ENCODE assay signal across 9 cellular contexts in genomic region chr10:61905446-61905725, GRCh38. TPM values are rescaled to one million over a fixed set of nuclear protein-coding genes. Genes with fewer than 3 reads are reported as not detected.
DNase-seq lines count a peak whose midpoint lies in the region; ATAC-seq and TF ChIP-seq lines count a peak whose summit lies in the region.
"Had no signal": no experiment of that assay in that cellular context is flagged by ENCODE, and none has a peak within 500 bp of the region (broad histone marks: within the 10 kb centered on the region; RNA-seq: fewer than 3 reads in every experiment).

No MANE protein-coding gene starts in this region.

- H3K9ac ChIP-seq in BLaER1 treated with 17β-estradiol and CSF1 and Interleukin-3, amounts not matched to agents 10 nM and 100 nM = peak overlapping the region; percentile 13 to 100 (median 99); a peak in 21 of 22 replicates

- peak overlapping the region; percentile 73 to 98 (median 87); a peak in 17 of 20 replicates for H3K4me3 ChIP-seq in BLaER1 treated with 17β-estradiol and CSF1 and Interleukin-3, amounts not matched to agents 10 nM and 100 nM
- H3K4me3 ChIP-seq in osteoblast (ENCODE audit: insufficient read depth, low read length) = no peak overlapping the region

- peak overlapping the region; percentile 66 to 97 (median 69) for H3K4me3 Mint-ChIP-seq in brain

- no peaks in the 10 kb centered on the region for H3K27me3 ChIP-seq in BLaER1 treated with 17β-estradiol and CSF1 and Interleukin-3, amounts not matched to agents 10 nM and 100 nM
- no peaks in the 10 kb centered on the region for H3K27me3 ChIP-seq in osteoblast (ENCODE audit: insufficient read depth, low read length)

- H3K9me3 Mint-ChIP-seq in brain = peaks cover 0 to 4% (median 0%) of the 10 kb centered on the region in 5 experiments

- H3K36me3 ChIP-seq in BLaER1 treated with 17β-estradiol and CSF1 and Interleukin-3, amounts not matched to agents 10 nM and 100 nM = peaks cover 41 to 52% (median 46%) of the 10 kb centered on the region in 11 experiments
- peaks cover 22% of the 10 kb centered on the region for H3K36me3 ChIP-seq in KOPT-K1 (ENCODE audit: insufficient read depth, low read length)
- H3K36me3 ChIP-seq in osteoblast (ENCODE audit: insufficient read depth, low read length) = peaks cover 7% of the 10 kb centered on the region

- DNase-seq in osteoblast (ENCODE audit: insufficient read length, low spot score, missing footprints) = no peak
- no peak for DNase-seq in activated CD4-positive, CD25-positive, alpha-beta regulatory T cell (lab: John Stamatoyannopoulos, UW)
- DNase-seq in DMS153 treated with DMSO at 0.1 percent for 48 hours (lab: John Stamatoyannopoulos, UW; ENCODE audit: unreplicated experiment) = no peak
- DNase-seq: DMS79 treated with DMSO at 0.1 percent for 48 hours had no signal

- H2AFZ ChIP-seq in osteoblast (ENCODE audit: low read length) = no peak overlapping the region

- peak overlapping the region; percentile 96 to 100 (median 99) for H3K27ac ChIP-seq in BLaER1 treated with 17β-estradiol and CSF1 and Interleukin-3, amounts not matched to agents 10 nM and 100 nM
- peak overlapping the region; percentile 15 for H3K27ac ChIP-seq in KOPT-K1 (ENCODE audit: low read depth, low read length, poor library complexity, severe bottlenecking)
- no peak overlapping the region for H3K27ac ChIP-seq in osteoblast (ENCODE audit: low read depth, low read length)

- peaks cover 34% of the 10 kb centered on the region for H3K4me1 Mint-ChIP-seq in brain

- ATAC-seq in GM21529 (IDR thresholded peaks at IDR 0.05; ENCODE audit: unreplicated experiment) = no peak
- ATAC-seq in GM21360 (IDR thresholded peaks at IDR 0.05; ENCODE audit: unreplicated experiment) = no peak

- H3K4me1 ChIP-seq in BLaER1 treated with 17β-estradiol and CSF1 and Interleukin-3, amounts not matched to agents 10 nM and 100 nM = peaks cover 23 to 57% (median 42%) of the 10 kb centered on the region in 10 experiments
- H3K4me1 ChIP-seq in osteoblast (ENCODE audit: insufficient read depth, low read length) = peaks cover 18% of the 10 kb centered on the region

- H3K79me2 ChIP-seq in osteoblast (ENCODE audit: insufficient read depth, low read length) = peaks cover 74% of the 10 kb centered on the region

- H4K20me1 ChIP-seq in BLaER1 treated with 17β-estradiol and CSF1 and Interleukin-3, amounts not matched to agents 10 nM and 100 nM = peaks cover 0 to 60% (median 16%) of the 10 kb centered on the region in 11 experiments; a peak in 16 of 22 replicates
- H4K20me1 ChIP-seq in osteoblast (ENCODE audit: insufficient read depth, low read length) = peaks cover 11% of the 10 kb centered on the region

- peaks cover 14% of the 10 kb centered on the region for H3K36me3 Mint-ChIP-seq in brain

- peak overlapping the region in 3 of 5 experiments; percentile 76 to 99 (median 97) for H3K27ac Mint-ChIP-seq in brain

- peaks cover 0 to 4% (median 0%) of the 10 kb centered on the region in 11 experiments; a peak in 3 of 22 replicates for H3K9me3 ChIP-seq in BLaER1 treated with 17β-estradiol and CSF1 and Interleukin-3, amounts not matched to agents 10 nM and 100 nM (replicated peaks in 1 of 11)
- H3K9me3 ChIP-seq in KOPT-K1 (ENCODE audit: insufficient read depth, low read length, poor library complexity, severe bottlenecking) = no peaks in the 10 kb centered on the region
- H3K9me3 ChIP-seq in osteoblast (ENCODE audit: low read depth, low read length) = no peaks in the 10 kb centered on the region

- TF ChIP-seq CTCF in brain (conservative IDR thresholded peaks at IDR 0.05) (no peak), osteoblast (IDR thresholded peaks at IDR 0.05; ENCODE audit: extremely low read depth, low read depth, low read length) (no peak)

- H3K27me3 Mint-ChIP-seq in brain = peaks cover 17% of the 10 kb centered on the region

- H3K4me2 ChIP-seq in BLaER1 treated with 17β-estradiol and CSF1 and Interleukin-3, amounts not matched to agents 10 nM and 100 nM = peak overlapping the region; percentile 69 to 96 (median 91)
- peak overlapping the region; percentile 99 for H3K4me2 ChIP-seq in osteoblast (ENCODE audit: insufficient read depth, low read length)

RNA-seq across cellular contexts. Expression of gene ARID5B, which starts 3.9 kb away (rescaled TPM):
- 2.5 TPM for polyA plus RNA-seq in brain (ENCODE audit: insufficient read depth, low read depth, low replicate concordance)
- 88.4 and 94.1 TPM in 2 replicates for total RNA-seq in osteoblast
